Comparison of ENCODE assay signal across 21 cellular contexts in genomic region chr2:12552092-12552491, GRCh38.
A peak's percentile ranks its signal among the peaks of the same experiment; 100 is the strongest.
DNase-seq lines count a peak whose midpoint lies in the region; ATAC-seq, FAIRE-seq and TF ChIP-seq lines count a peak whose summit lies in the region.
"Had no signal": no experiment of that assay in that cellular context is flagged by ENCODE, and none has a peak within 500 bp of the region (broad histone marks: within the 10 kb centered on the region; RNA-seq: fewer than 3 reads in every experiment).

No MANE protein-coding gene starts in this region.

- ATAC-seq in HepG2 (no peak), right lobe of liver (no peak), activated B cell treated with CpG ODN at 0.5 μM for 24 hours (ENCODE audit: low read depth) (peak; percentile 33), HG02970 (IDR thresholded peaks at IDR 0.05; ENCODE audit: low FRiP score, unreplicated experiment) (no peak)
- ATAC-seq in stimulated activated naive B cell treated with anti-CD40 and anti-IgM and Interleukin-4, amounts not matched to agents 10 μg/mL and 1 μg/mL and 100 μg/mL, for 72 hours (replicated peaks) = no peak

- intact Hi-C loops in HepG2 (cut with micrococcal nuclease; ENCODE audit: unreplicated experiment) (no loop called here), right lobe of liver (cut with DNase I) (no loop called here), activated B cell treated with CpG ODN at 0.5 μM for 24 hours (cut with micrococcal nuclease) (no loop called here), CD14-positive monocyte (cut with micrococcal nuclease) (no loop called here)

- H3K27ac ChIP-seq in HepG2 (ENCODE audit: extremely low read length, insufficient read depth, low read length) = no peak overlapping the region
- no peak overlapping the region for H3K27ac ChIP-seq in right lobe of liver

- in situ Hi-C loops in HepG2 (cut with HindIII; ENCODE audit: extremely low pct_ligation_motif_present, low pct_unique_long_range_greater_than_20kb) = no loop called here

- H3K27me3 Mint-ChIP-seq in activated B cell treated with CpG ODN at 0.5 μM for 24 hours (no peaks in the 10 kb centered on the region), CD14-positive monocyte (ENCODE audit: low read depth in 3 of 3) (peaks cover 0 to 3% (median 3%) of the 10 kb centered on the region in 3 donors)
- H3K27me3 Mint-ChIP-seq in stimulated activated naive B cell treated with anti-CD40 and anti-IgM and Interleukin-4, amounts not matched to agents 10 μg/mL and 1 μg/mL and 100 μg/mL, for 72 hours = peaks cover 0 to 4% of the 10 kb centered on the region in 2 donors
- H3K27me3 Mint-ChIP-seq: CD8-positive, alpha-beta memory T cell had no signal

- H3K79me2 ChIP-seq in HepG2 (ENCODE audit: insufficient read depth, low read length) = no peaks in the 10 kb centered on the region

- no peak for FAIRE-seq in HepG2 (lab: Jason Lieb, UNC)
- FAIRE-seq: GM19239 had no signal

- no peak overlapping the region for H2AFZ ChIP-seq in HepG2 (ENCODE audit: low read length)

- no peak for TF ChIP-seq CTCF in HepG2 (CRISPR knock-in tag; IDR thresholded peaks at IDR 0.05)
- no peak for TF ChIP-seq CTCF in right lobe of liver (IDR thresholded peaks at IDR 0.05)
- no peak for TF ChIP-seq CTCF in activated B cell treated with CpG ODN at 0.5 μM for 24 hours (IDR thresholded peaks at IDR 0.05)
- TF ChIP-seq CTCF in CD14-positive monocyte (IDR thresholded peaks at IDR 0.05) = no peak

- H3K4me1 Mint-ChIP-seq in activated B cell treated with CpG ODN at 0.5 μM for 24 hours (peaks cover 57% of the 10 kb centered on the region), CD14-positive monocyte (peaks cover 20% of the 10 kb centered on the region)
- peaks cover 28 to 37% of the 10 kb centered on the region in 2 donors for H3K4me1 Mint-ChIP-seq in stimulated activated naive B cell treated with anti-CD40 and anti-IgM and Interleukin-4, amounts not matched to agents 10 μg/mL and 1 μg/mL and 100 μg/mL, for 72 hours

- TF ChIP-seq EP300 in HepG2 (IDR thresholded peaks at IDR 0.05; ENCODE audit: low read depth in 2 of 2, low read length in 2 of 2) (no peak), HepG2 (CRISPR knock-in tag; IDR thresholded peaks at IDR 0.05; ENCODE audit: borderline replicate concordance) (no peak)

- H3K4me2 ChIP-seq in HepG2 (ENCODE audit: low read depth, low read length) = no peak overlapping the region

- peak overlapping the region; percentile 92 for H3K27ac Mint-ChIP-seq in activated B cell treated with CpG ODN at 0.5 μM for 24 hours
- peak overlapping the region; percentile 68 for H3K27ac Mint-ChIP-seq in stimulated activated naive B cell treated with anti-CD40 and anti-IgM and Interleukin-4, amounts not matched to agents 10 μg/mL and 1 μg/mL and 100 μg/mL, for 72 hours
- H3K27ac Mint-ChIP-seq in CD14-positive monocyte = peak overlapping the region in 2 of 7 donors; percentile 18 to 77
- H3K27ac Mint-ChIP-seq: HFFc6 had no signal

- no peaks in the 10 kb centered on the region for H3K4me1 ChIP-seq in HepG2 (ENCODE audit: insufficient read depth, low read length)
- H3K4me1 ChIP-seq in right lobe of liver = no peaks in the 10 kb centered on the region

- POLR2A ChIA-PET in HepG2 (lab: Yijun Ruan, JAX) = no interaction called here
- POLR2A ChIA-PET in activated B cell treated with CpG ODN at 0.5 μM for 24 hours (lab: Charles Lee) = interaction anchor here (0.7 kb wide), 1 partner anchor 446 kb away, joined by 4 read pairs; no protein-coding TSS in a partner anchor

- no peak for TF ChIP-seq RAD21 in HepG2 (CRISPR knock-in tag; IDR thresholded peaks at IDR 0.05)

- H3K36me3 ChIP-seq in HepG2 (replicated peaks in 1 of 2; ENCODE audit: control insufficient read depth in 1 of 2, insufficient read depth in 2 of 2, low read length in 2 of 2) (no peaks in the 10 kb centered on the region), right lobe of liver (no peaks in the 10 kb centered on the region)

- WGBS in HepG2 (ENCODE audit: low lambda C conversion rate) = 62% methylated on average over 7 of the region's 7 CpGs
- 74% methylated on average over 7 of the region's 7 CpGs for WGBS in right lobe of liver (ENCODE audit: insufficient coverage, low coverage, low lambda C conversion rate, missing lambda C conversion rate)

- CTCF ChIA-PET in HepG2 (lab: Yijun Ruan, JAX; ENCODE audit: low intra/inter-chr PET ratio, low total read pairs) = no interaction called here
- CTCF ChIA-PET in activated B cell treated with CpG ODN at 0.5 μM for 24 hours (lab: Charles Lee) = no interaction called here

- H3K27me3 ChIP-seq in HepG2 (ENCODE audit: control insufficient read depth in 1 of 2, insufficient read depth in 2 of 2, low read length in 2 of 2) = no peaks in the 10 kb centered on the region
- no peaks in the 10 kb centered on the region for H3K27me3 ChIP-seq in right lobe of liver

- H3K9me3 ChIP-seq in HepG2 (ENCODE audit: low read length) = no peaks in the 10 kb centered on the region
- H3K9me3 ChIP-seq in right lobe of liver = no peaks in the 10 kb centered on the region

- no peak for DNase-seq in HepG2 (ENCODE audit: low spot score)
- no peak for DNase-seq in right lobe of liver
- peak; percentile 85 for DNase-seq in NOMO-1 treated with DMSO at 0.1 percent for 48 hours (lab: John Stamatoyannopoulos, UW; ENCODE audit: unreplicated experiment)
- no peak for DNase-seq in activated B cell treated with CpG ODN at 0.5 μM for 24 hours
- DNase-seq in stimulated activated naive B cell treated with anti-CD40 and anti-IgM and Interleukin-4, amounts not matched to agents 10 μg/mL and 1 μg/mL and 100 μg/mL, for 72 hours = no peak
- no peak for DNase-seq in CD14-positive monocyte (ENCODE audit: low spot score)
- DNase-seq in stimulated activated CD4-positive, alpha-beta T cell treated with anti-CD3 and anti-CD28 coated beads, Interleukin-2, amount 100 ng/mL, for 48 hours = no peak
- DNase-seq: 8988T; CD8-positive, alpha-beta memory T cell; DND-41; GF-D8; HFFc6; MM.1S; NCI-H1436; NCI-H2029 treated with DMSO at 0.1 percent for 48 hours; NCI-H2171 treated with DMSO at 0.1 percent for 48 hours; NCI-H82; OCI-M1; SIG-M5 had no signal

- no peaks in the 10 kb centered on the region for H4K20me1 ChIP-seq in HepG2 (ENCODE audit: insufficient read depth, low read length)

- no TSS peak for BruUV-seq in HepG2 (replicated peaks; lab: Mats Ljungman, UMichigan)

- TF ChIP-seq POLR2A in HepG2 (IDR thresholded peaks at IDR 0.05; ENCODE audit: insufficient read depth in 1 of 2, low read depth in 2 of 2, low read length in 2 of 2) = no peak
- no peak for TF ChIP-seq POLR2A in right lobe of liver (IDR thresholded peaks at IDR 0.05)

- H3K9me3 Mint-ChIP-seq in activated B cell treated with CpG ODN at 0.5 μM for 24 hours (no peaks in the 10 kb centered on the region), CD14-positive monocyte (peaks cover 0 to 5% (median 0%) of the 10 kb centered on the region in 7 donors)
- peaks cover 0 to 3% of the 10 kb centered on the region in 2 donors for H3K9me3 Mint-ChIP-seq in stimulated activated naive B cell treated with anti-CD40 and anti-IgM and Interleukin-4, amounts not matched to agents 10 μg/mL and 1 μg/mL and 100 μg/mL, for 72 hours
- H3K9me3 Mint-ChIP-seq: CD8-positive, alpha-beta memory T cell; HFFc6 had no signal

- H3K4me3 ChIP-seq in HepG2 (replicated peaks in 1 of 3; ENCODE audit: insufficient read depth in 1 of 3, low read depth in 2 of 3, low read length in 3 of 3) (no peak overlapping the region), right lobe of liver (no peak overlapping the region)

- H3K36me3 Mint-ChIP-seq in activated B cell treated with CpG ODN at 0.5 μM for 24 hours (ENCODE audit: low read depth) (no peaks in the 10 kb centered on the region), CD14-positive monocyte (no peaks in the 10 kb centered on the region)
- peaks cover 0 to 3% of the 10 kb centered on the region in 2 donors for H3K36me3 Mint-ChIP-seq in stimulated activated naive B cell treated with anti-CD40 and anti-IgM and Interleukin-4, amounts not matched to agents 10 μg/mL and 1 μg/mL and 100 μg/mL, for 72 hours

- H3K4me3 Mint-ChIP-seq in activated B cell treated with CpG ODN at 0.5 μM for 24 hours (peak overlapping the region; percentile 79), CD14-positive monocyte (no peak overlapping the region)
- H3K4me3 Mint-ChIP-seq in stimulated activated naive B cell treated with anti-CD40 and anti-IgM and Interleukin-4, amounts not matched to agents 10 μg/mL and 1 μg/mL and 100 μg/mL, for 72 hours = peak overlapping the region in 1 of 2 donors; percentile 42
- H3K4me3 Mint-ChIP-seq: CD8-positive, alpha-beta memory T cell; HFFc6 had no signal

- no peak overlapping the region for H3K9ac ChIP-seq in HepG2 (ENCODE audit: insufficient read depth, low read depth, low read length)

TF ChIP-seq in HepG2, 621 proteins besides CTCF, POLR2A, EP300 and RAD21 (continues in another document):
- no peak for TF ChIP-seq ZNF704 (CRISPR knock-in tag; IDR thresholded peaks at IDR 0.05; ENCODE audit: borderline replicate concordance)
